10 cellular contexts compared by ENCODE assay signal in the genomic region with DNA sequence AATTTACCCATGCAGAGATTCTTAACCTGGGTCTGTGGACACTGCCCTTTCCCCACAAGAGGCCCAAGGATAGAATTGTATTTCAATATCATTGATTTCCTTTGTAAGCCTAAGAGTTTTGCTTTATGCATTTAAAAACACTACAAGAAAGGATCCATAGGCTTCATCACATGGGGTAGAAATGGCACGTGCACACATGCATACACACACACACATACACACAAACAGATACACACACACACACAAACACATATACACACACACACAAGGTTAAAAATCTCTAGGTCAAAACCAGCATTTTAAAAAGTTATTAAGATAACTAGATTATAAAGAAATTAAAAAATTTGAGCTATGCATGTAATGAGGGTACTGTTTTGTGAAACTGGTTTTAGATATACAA. TPM values are rescaled to one million over a fixed set of nuclear protein-coding genes. Genes with fewer than 3 reads are reported as not detected.
A peak's percentile ranks its signal among the peaks of the same experiment; 100 is the strongest.
DNase-seq lines count a peak whose midpoint lies in the region; ATAC-seq and TF ChIP-seq lines count a peak whose summit lies in the region.
"Had no signal": no experiment of that assay in that cellular context is flagged by ENCODE, and none has a peak within 500 bp of the region (broad histone marks: within the 10 kb centered on the region; RNA-seq: fewer than 3 reads in every experiment).

No MANE protein-coding gene starts in this region.

- H3K27ac Mint-ChIP-seq in activated naive CD4-positive, alpha-beta T cell treated with anti-CD3 and anti-CD28 coated beads for 36 hours = peak overlapping the region; percentile 100
- H3K27ac Mint-ChIP-seq in central memory CD8-positive, alpha-beta T cell (ENCODE audit: low read depth) = peak overlapping the region; percentile 96

- CTCF ChIA-PET in activated naive CD4-positive, alpha-beta T cell treated with anti-CD3 and anti-CD28 coated beads for 36 hours (lab: Charles Lee) = interaction anchor here (1.0 to 1.2 kb wide), 4 partner anchors 8 to 351 kb away, joined by 3 to 4 read pairs (median 3); no protein-coding TSS in a partner anchor

- no peak for ATAC-seq in central memory CD8-positive, alpha-beta T cell (replicated peaks; ENCODE audit: extremely low read depth, poor library complexity, severe bottlenecking)

- H3K27me3 ChIP-seq in thymus (ENCODE audit: control insufficient read depth, insufficient read depth) = no peaks in the 10 kb centered on the region
- H3K27me3 ChIP-seq: sigmoid colon had no signal

- H3K36me3 Mint-ChIP-seq in activated naive CD4-positive, alpha-beta T cell treated with anti-CD3 and anti-CD28 coated beads for 36 hours (ENCODE audit: low read depth) = peaks cover 34% of the 10 kb centered on the region
- H3K36me3 Mint-ChIP-seq in central memory CD8-positive, alpha-beta T cell (ENCODE audit: insufficient read depth) = peaks cover 17% of the 10 kb centered on the region

- H3K9me3 Mint-ChIP-seq in activated naive CD4-positive, alpha-beta T cell treated with anti-CD3 and anti-CD28 coated beads for 36 hours = no peaks in the 10 kb centered on the region
- peaks cover 6% of the 10 kb centered on the region for H3K9me3 Mint-ChIP-seq in central memory CD8-positive, alpha-beta T cell

- H3K27ac ChIP-seq in thymus (ENCODE audit: low read depth) = peak overlapping the region; percentile 99
- H3K27ac ChIP-seq: sigmoid colon had no signal

- 41% methylated on average over 1 of the region's 1 CpG for WGBS in thymus

- H3K4me1 ChIP-seq in thymus (ENCODE audit: control insufficient read depth, insufficient read depth, low read length) = peaks cover 24% of the 10 kb centered on the region

- no peaks in the 10 kb centered on the region for H3K27me3 Mint-ChIP-seq in activated naive CD4-positive, alpha-beta T cell treated with anti-CD3 and anti-CD28 coated beads for 36 hours (ENCODE audit: low read depth)
- H3K27me3 Mint-ChIP-seq in central memory CD8-positive, alpha-beta T cell = no peaks in the 10 kb centered on the region

- DNase-seq in activated naive CD4-positive, alpha-beta T cell treated with anti-CD3 and anti-CD28 coated beads for 36 hours = no peak
- DNase-seq in activated naive CD4-positive, alpha-beta T cell (lab: John Stamatoyannopoulos, UW) = no peak
- DNase-seq in NB4 (ENCODE audit: low read depth) (no peak), nucleus accumbens (lab: John Stamatoyannopoulos, UW) (no peak), AML-193 (lab: John Stamatoyannopoulos, UW) (no peak), NCI-H526 treated with DMSO at 0.1 percent for 48 hours (lab: John Stamatoyannopoulos, UW) (no peak)
- DNase-seq in central memory CD8-positive, alpha-beta T cell (ENCODE audit: low spot score in 2 of 2) = no peak
- DNase-seq: NCI-H2029 treated with DMSO at 0.1 percent for 48 hours, sigmoid colon had no signal

- intact Hi-C loops in activated naive CD4-positive, alpha-beta T cell treated with anti-CD3 and anti-CD28 coated beads for 36 hours (cut with micrococcal nuclease) = no loop called here

- H3K4me1 Mint-ChIP-seq in activated naive CD4-positive, alpha-beta T cell treated with anti-CD3 and anti-CD28 coated beads for 36 hours (ENCODE audit: low read depth) = peaks cover 63% of the 10 kb centered on the region
- H3K4me1 Mint-ChIP-seq in central memory CD8-positive, alpha-beta T cell = peaks cover 71% of the 10 kb centered on the region

- peak overlapping the region; percentile 72 for H3K4me3 ChIP-seq in NB4 (ENCODE audit: low read depth, low read length)
- peak overlapping the region; percentile 49 for H3K4me3 ChIP-seq in thymus (ENCODE audit: low read length)
- H3K4me3 ChIP-seq: sigmoid colon had no signal

- peak overlapping the region; percentile 90 for H3K4me3 Mint-ChIP-seq in activated naive CD4-positive, alpha-beta T cell treated with anti-CD3 and anti-CD28 coated beads for 36 hours
- H3K4me3 Mint-ChIP-seq in central memory CD8-positive, alpha-beta T cell = peak overlapping the region; percentile 78

- no peak for TF ChIP-seq CTCF in NB4 (IDR thresholded peaks at IDR 0.05; ENCODE audit: low read depth, low read length)

- H3K9me3 ChIP-seq in thymus (ENCODE audit: control insufficient read depth) = no peaks in the 10 kb centered on the region
- H3K9me3 ChIP-seq: sigmoid colon had no signal

- H3K36me3 ChIP-seq in thymus (ENCODE audit: control insufficient read depth, insufficient read depth) = peaks cover 4% of the 10 kb centered on the region
- H3K36me3 ChIP-seq: sigmoid colon had no signal

- TF ChIP-seq POLR2A in NB4 (IDR thresholded peaks at IDR 0.05; ENCODE audit: extremely low read depth, insufficient read length) = no peak

RNA-seq across cellular contexts. Expression of a gene that starts 35.5 kb away (rescaled TPM):
- total RNA-seq in activated naive CD4-positive, alpha-beta T cell treated with anti-CD3 and anti-CD28 coated beads for 36 hours = 10 to 100 TPM; 60.2 to 63.7 TPM
- 65.8 TPM for polyA plus RNA-seq in thymus
